ENCODE assay signal across 23 cellular contexts in the genomic region with DNA sequence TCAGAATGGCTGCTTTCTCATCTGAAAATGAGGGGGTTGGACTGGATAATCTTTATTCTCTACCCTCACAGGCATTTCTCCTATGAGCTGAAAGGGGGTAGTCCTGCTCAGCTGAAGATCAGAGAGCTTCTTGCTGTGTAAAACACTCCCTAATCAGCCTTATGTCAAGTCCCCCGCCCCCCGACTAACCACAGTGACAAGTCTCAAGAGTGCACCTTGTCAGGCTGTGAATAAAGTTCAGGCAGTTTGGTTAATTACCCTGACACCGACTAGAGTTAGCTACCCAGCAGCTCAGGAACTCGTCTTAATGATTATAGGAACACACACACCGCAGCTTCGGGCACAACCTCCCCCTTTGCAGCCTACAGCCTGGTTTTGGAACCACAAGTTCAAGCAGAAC.
"Had no signal": no experiment of that assay in that cellular context is flagged by ENCODE, and none has a peak within 500 bp of the region (broad histone marks: within the 10 kb centered on the region; RNA-seq: fewer than 3 reads in every experiment).

No MANE protein-coding gene starts in this region.

- ATAC-seq: activated CD8-positive, alpha-beta memory T cell treated with anti-CD3 and anti-CD28 coated beads, Interleukin-2, amount 10 ng/mL, durations not matched to agents 7 days and 5 days; Right ventricle myocardium inferior; T-cell had no signal

- H3K9me3 Mint-ChIP-seq: activated CD4-positive, alpha-beta T cell treated with anti-CD3 and anti-CD28 coated beads, Interleukin-2, amount 10 ng/mL, durations not matched to agents 24 days and 14 days; activated naive CD4-positive, alpha-beta T cell treated with anti-CD3 and anti-CD28 coated beads, Interleukin-2, amount 10 ng/mL, durations not matched to agents 7 days and 5 days; activated naive CD8-positive, alpha-beta T cell treated with anti-CD3 and anti-CD28 coated beads for 36 hours; activated T-cell treated with anti-CD3 and anti-CD28 coated beads, Interleukin-2, amount 50 U/mL, for 24 hours; activated T-helper 1 cell treated with anti-CD3 and anti-CD28 coated beads, Interleukin-12 subunit alpha, Interleukin-12 subunit beta, Interleukin-2, Interleukin-4 antibody, amounts not matched to agents 30 ng/mL and 10 ng/mL and 1 ng/mL, durations not matched to agents 14 hours and 24 hours and 36 hours; T-cell had no signal

- H3K4me3 Mint-ChIP-seq: activated CD4-positive, alpha-beta T cell treated with anti-CD3 and anti-CD28 coated beads, Interleukin-2, amount 10 ng/mL, durations not matched to agents 24 days and 14 days; activated CD8-positive, alpha-beta memory T cell treated with anti-CD3 and anti-CD28 coated beads, Interleukin-2, amount 10 ng/mL, durations not matched to agents 7 days and 5 days; activated naive CD4-positive, alpha-beta T cell treated with anti-CD3 and anti-CD28 coated beads, Interleukin-2, amount 10 ng/mL, durations not matched to agents 7 days and 5 days; activated naive CD8-positive, alpha-beta T cell treated with anti-CD3 and anti-CD28 coated beads for 36 hours; activated T-cell treated with anti-CD3 and anti-CD28 coated beads, Interleukin-2, amount 50 U/mL, for 24 hours; activated T-helper 1 cell treated with anti-CD3 and anti-CD28 coated beads, Interleukin-12 subunit alpha, Interleukin-12 subunit beta, Interleukin-2, Interleukin-4 antibody, amounts not matched to agents 30 ng/mL and 10 ng/mL and 1 ng/mL, durations not matched to agents 14 hours and 24 hours and 36 hours; T-cell had no signal

- H3K4me1 Mint-ChIP-seq: activated CD8-positive, alpha-beta memory T cell treated with anti-CD3 and anti-CD28 coated beads, Interleukin-2, amount 10 ng/mL, durations not matched to agents 7 days and 5 days had no signal

- H3K4me3 ChIP-seq: SK-N-MC had no signal

- DNase-seq: activated CD4-positive, alpha-beta T cell treated with anti-CD3 and anti-CD28 coated beads, Interleukin-2, amount 10 ng/mL, durations not matched to agents 24 days and 14 days; activated CD8-positive, alpha-beta memory T cell treated with anti-CD3 and anti-CD28 coated beads, Interleukin-2, amount 10 ng/mL, durations not matched to agents 7 days and 5 days; activated effector memory CD4-positive, alpha-beta T cell treated with anti-CD3 and anti-CD28 coated beads, Interleukin-2, amount 50 U/mL, for 16 hours; activated naive CD4-positive, alpha-beta T cell treated with anti-CD3 and anti-CD28 coated beads, Interleukin-2, amount 10 ng/mL, durations not matched to agents 7 days and 5 days; activated naive CD8-positive, alpha-beta T cell treated with anti-CD3 and anti-CD28 coated beads for 36 hours; activated T-cell treated with anti-CD3 and anti-CD28 coated beads, Interleukin-2, amount 50 U/mL, for 24 hours; caudate nucleus; KG1; NCI-H1092; NCI-H1417; NCI-H1930; NCI-H345; NCI-H510A; NCI-H526 treated with DMSO at 0.1 percent for 48 hours; NCI-H82; RPMI8226; T-cell; T-helper 2 cell; T1000 had no signal

- H3K27ac ChIP-seq: SK-N-MC, VCaP had no signal

- H3K36me3 Mint-ChIP-seq: activated CD8-positive, alpha-beta memory T cell treated with anti-CD3 and anti-CD28 coated beads, Interleukin-2, amount 10 ng/mL, durations not matched to agents 7 days and 5 days; activated naive CD4-positive, alpha-beta T cell treated with anti-CD3 and anti-CD28 coated beads, Interleukin-2, amount 10 ng/mL, durations not matched to agents 7 days and 5 days; activated naive CD8-positive, alpha-beta T cell treated with anti-CD3 and anti-CD28 coated beads for 36 hours; T-cell had no signal

- H3K27ac Mint-ChIP-seq: activated CD4-positive, alpha-beta T cell treated with anti-CD3 and anti-CD28 coated beads, Interleukin-2, amount 10 ng/mL, durations not matched to agents 24 days and 14 days; activated CD8-positive, alpha-beta memory T cell treated with anti-CD3 and anti-CD28 coated beads, Interleukin-2, amount 10 ng/mL, durations not matched to agents 7 days and 5 days; activated naive CD4-positive, alpha-beta T cell treated with anti-CD3 and anti-CD28 coated beads, Interleukin-2, amount 10 ng/mL, durations not matched to agents 7 days and 5 days; activated naive CD8-positive, alpha-beta T cell treated with anti-CD3 and anti-CD28 coated beads for 36 hours; activated T-cell treated with anti-CD3 and anti-CD28 coated beads, Interleukin-2, amount 50 U/mL, for 24 hours; activated T-helper 1 cell treated with anti-CD3 and anti-CD28 coated beads, Interleukin-12 subunit alpha, Interleukin-12 subunit beta, Interleukin-2, Interleukin-4 antibody, amounts not matched to agents 30 ng/mL and 10 ng/mL and 1 ng/mL, durations not matched to agents 14 hours and 24 hours and 36 hours; T-cell had no signal
